13 cellular contexts compared by ENCODE assay signal in genomic region chr1:235557495-235557894, GRCh38. TPM values are rescaled to one million over a fixed set of nuclear protein-coding genes. Genes with fewer than 3 reads are reported as not detected.
DNase-seq lines count a peak whose midpoint lies in the region; ATAC-seq and TF ChIP-seq lines count a peak whose summit lies in the region.
"Had no signal": no experiment of that assay in that cellular context is flagged by ENCODE, and none has a peak within 500 bp of the region (broad histone marks: within the 10 kb centered on the region; RNA-seq: fewer than 3 reads in every experiment).

No MANE protein-coding gene starts in this region.

- TF ChIP-seq CTCF in BE2C (IDR thresholded peaks at IDR 0.05; ENCODE audit: low read depth, low read length), result peak; percentile 38
- peak; percentile 9 for TF ChIP-seq CTCF in GM10266 (IDR thresholded peaks at IDR 0.05; ENCODE audit: control insufficient read depth, insufficient read depth, low read depth, missing control alignments)
- peak; percentile 34 for TF ChIP-seq CTCF in foreskin keratinocyte (conservative IDR thresholded peaks at IDR 0.05)
- TF ChIP-seq CTCF in upper lobe of right lung (IDR thresholded peaks at IDR 0.05), result no peak

- H3K27me3 ChIP-seq in BE2C (no peaks in the 10 kb centered on the region), SJCRH30 (no peaks in the 10 kb centered on the region; the same call in 1 of the 2 replicates), foreskin keratinocyte (peaks cover 10% of the 10 kb centered on the region), upper lobe of right lung (no peaks in the 10 kb centered on the region)

- H3K27ac ChIP-seq in SJCRH30 (no peak overlapping the region), foreskin keratinocyte (no peak overlapping the region), upper lobe of right lung (no peak overlapping the region)
- H3K27ac ChIP-seq: RWPE1 had no signal

- intact Hi-C loops in upper lobe of right lung (cut with DNase I), result no loop called here

- H3K36me3 ChIP-seq in BE2C (0 out of 2 replicates have a peak, but pooled peaks cover 3% of the 10 kb centered on the region), SJCRH30 (no peaks in the 10 kb centered on the region), upper lobe of right lung (no peaks in the 10 kb centered on the region)

- H3K4me3 ChIP-seq in BE2C (ENCODE audit: low read depth, low read length) (no peak overlapping the region), SJCRH30 (no peak overlapping the region), upper lobe of right lung (no peak overlapping the region)

- DNase-seq in BE2C (peak; percentile 35), GM10266 (ENCODE audit: extremely low spot score) (no peak), SJCRH30 (peak; percentile 9 to 28), foreskin keratinocyte (no peak), retina (no peak), upper lobe of right lung (no peak)
- DNase-seq: activated CD4-positive, CD25-positive, alpha-beta regulatory T cell; Caco-2; hypothalamus; NCI-H2171 treated with DMSO at 0.1 percent for 48 hours had no signal

- no peak for ATAC-seq in foreskin keratinocyte
- ATAC-seq in upper lobe of right lung, result no peak
- no peak for ATAC-seq in GM18511 (IDR thresholded peaks at IDR 0.05; ENCODE audit: unreplicated experiment)
- no peak for ATAC-seq in HG03097 (IDR thresholded peaks at IDR 0.05; ENCODE audit: low FRiP score, unreplicated experiment)

- H3K4me1 ChIP-seq in BE2C, result peaks cover 4% of the 10 kb centered on the region
- H3K4me1 ChIP-seq in SJCRH30, result no peaks in the 10 kb centered on the region
- H3K4me1 ChIP-seq in foreskin keratinocyte, result no peaks in the 10 kb centered on the region
- no peaks in the 10 kb centered on the region for H3K4me1 ChIP-seq in upper lobe of right lung
- H3K4me1 ChIP-seq: Caco-2 had no signal

- no peaks in the 10 kb centered on the region for H3K9me3 ChIP-seq in BE2C
- H3K9me3 ChIP-seq in SJCRH30 (replicated peaks), result no peaks in the 10 kb centered on the region
- H3K9me3 ChIP-seq in upper lobe of right lung, result no peaks in the 10 kb centered on the region
- H3K9me3 ChIP-seq: Caco-2 had no signal

RNA-seq across cellular contexts. Expression of gene B3GALNT2, which starts 53.2 kb away (rescaled TPM):
- 11.5 TPM for polyA plus RNA-seq in BE2C (2012; ENCODE audit: insufficient read depth, insufficient read length, low read depth)
- 44.4 and 50.1 TPM in 2 replicates for total RNA-seq in SJCRH30 (2014; rRNA removed; shearing (Covaris generic))
- total RNA-seq in foreskin keratinocyte, result 40.3 and 44.3 TPM in 2 replicates
- 2.9 and 3.6 TPM in 2 replicates for polyA plus RNA-seq in foreskin keratinocyte
- total RNA-seq in upper lobe of right lung, result 20.1 TPM

Comparison
In these comparisons a context has a peak if more than half of its experiments do, and no peak if none do; other contexts are left out.
1. DNase-seq: peak in BE2C (single experiment) and SJCRH30 (2 of 2); none in GM10266 (single experiment), foreskin keratinocyte (0 of 2), retina (single experiment) and upper lobe of right lung (single experiment).